1 cellular context compared by ENCODE assay signal in genomic region chr3:44932271-44932670, GRCh38.
TF ChIP-seq lines count a peak whose summit lies in the region.

No MANE protein-coding gene starts in this region.

TF ChIP-seq in HepG2, 621 proteins besides CTCF, POLR2A, EP300 and RAD21:
- no peak for TF ChIP-seq SNAPC4 (CRISPR knock-in tag; IDR thresholded peaks at IDR 0.05)
- TF ChIP-seq E2F1 (CRISPR knock-in tag; IDR thresholded peaks at IDR 0.05): no peak
- no peak for TF ChIP-seq CHD4 (IDR thresholded peaks at IDR 0.05; ENCODE audit: borderline replicate concordance, low read length)
- TF ChIP-seq POLR2G (IDR thresholded peaks at IDR 0.05; ENCODE audit: low read depth, low read length): no peak
- TF ChIP-seq GLMP (CRISPR knock-in tag; IDR thresholded peaks at IDR 0.05; ENCODE audit: borderline replicate concordance): no peak
- TF ChIP-seq TAF15 (IDR thresholded peaks at IDR 0.05; ENCODE audit: low read depth, low read length, poor library complexity, severe bottlenecking): no peak
- TF ChIP-seq, protein P1, sequence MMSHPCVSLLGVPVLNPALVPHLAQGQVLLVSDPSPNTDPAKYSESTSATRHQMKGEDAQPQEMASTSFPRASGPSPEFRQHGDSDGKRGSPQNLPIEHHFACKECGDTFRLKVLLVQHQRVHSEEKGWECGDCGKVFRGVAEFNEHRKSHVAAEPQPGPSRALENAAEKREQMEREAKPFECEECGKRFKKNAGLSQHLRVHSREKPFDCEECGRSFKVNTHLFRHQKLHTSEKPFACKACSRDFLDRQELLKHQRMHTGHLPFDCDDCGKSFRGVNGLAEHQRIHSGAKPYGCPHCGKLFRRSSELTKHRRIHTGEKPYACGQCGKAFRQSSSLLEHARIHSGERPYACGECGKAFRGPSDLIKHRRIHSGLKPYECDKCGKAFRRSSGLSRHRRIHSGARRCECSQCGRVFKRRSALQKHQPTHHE (CRISPR knock-in tag; IDR thresholded peaks at IDR 0.05; ENCODE audit: borderline replicate concordance): no peak
- TF ChIP-seq POGK (CRISPR knock-in tag; conservative IDR thresholded peaks at IDR 0.05): no peak
- TF ChIP-seq SIX1 (CRISPR knock-in tag; IDR thresholded peaks at IDR 0.05; ENCODE audit: borderline replicate concordance): no peak
- TF ChIP-seq JDP2 (CRISPR knock-in tag; IDR thresholded peaks at IDR 0.05; ENCODE audit: borderline replicate concordance): no peak
